In genomic region chr7:27161721-27162547, GRCh38 we compare ENCODE assay signal across 10 cellular contexts. TPM values are rescaled to one million over a fixed set of nuclear protein-coding genes. Genes with fewer than 3 reads are reported as not detected.
DNase-seq lines count a peak whose midpoint lies in the region; ATAC-seq and TF ChIP-seq lines count a peak whose summit lies in the region.
"Had no signal": no experiment of that assay in that cellular context is flagged by ENCODE, and none has a peak within 500 bp of the region (broad histone marks: within the 10 kb centered on the region; RNA-seq: fewer than 3 reads in every experiment).

No MANE protein-coding gene starts in this region.

- peaks cover 10% of the 10 kb centered on the region for H3K4me1 Mint-ChIP-seq in GM23338

- H3K36me3 Mint-ChIP-seq in GM23338 (ENCODE audit: low read depth): no peaks in the 10 kb centered on the region; the same call in 2 of the 3 replicates

- H4K20me1 ChIP-seq in GM23338 (replicated peaks; ENCODE audit: insufficient read depth): peaks cover 50% of the 10 kb centered on the region

- H3K9me3 Mint-ChIP-seq in GM23338: peaks cover 9% of the 10 kb centered on the region; the same call in 2 of the 3 replicates

- H3K27ac ChIP-seq in GM23338 (ENCODE audit: low read depth) (no peak overlapping the region), Peyer's patch (peak overlapping the region; percentile 20 to 93 (median 61)), skin epidermis (peak overlapping the region in 14 of 21 experiments; percentile 11 to 94 (median 68))

- H3K4me3 ChIP-seq in GM23338: no peak overlapping the region
- H3K4me3 ChIP-seq in Peyer's patch: peak overlapping the region in 3 of 4 donors; percentile 3 to 81 (median 70)
- peak overlapping the region in 6 of 7 experiments; percentile 53 to 65 (median 62) for H3K4me3 ChIP-seq in skin epidermis

- ATAC-seq in GM23338: no peak
- ATAC-seq in HG02763 (IDR thresholded peaks at IDR 0.05; ENCODE audit: unreplicated experiment): no peak
- ATAC-seq in HG03432 (IDR thresholded peaks at IDR 0.05; ENCODE audit: unreplicated experiment): no peak

- no peak overlapping the region for H3K4me2 ChIP-seq in GM23338

- no peak overlapping the region for H3K4me3 Mint-ChIP-seq in GM23338

- H3K27me3 ChIP-seq in GM23338 (ENCODE audit: insufficient read depth) (peaks cover 100% of the 10 kb centered on the region), Peyer's patch (peaks cover 0 to 6% of the 10 kb centered on the region in 2 donors)

- H3K9me3 ChIP-seq in Peyer's patch: peaks cover 0 to 20% (median 0%) of the 10 kb centered on the region in 4 donors

- H3K4me1 ChIP-seq in GM23338 (ENCODE audit: insufficient read depth) (no peaks in the 10 kb centered on the region; the same call in 1 of the 2 replicates), Peyer's patch (peaks cover 0 to 45% (median 9%) of the 10 kb centered on the region in 4 donors)

- no peaks in the 10 kb centered on the region for H3K9me2 ChIP-seq in GM23338 (ENCODE audit: insufficient read depth)

- H2AFZ ChIP-seq in GM23338: no peak overlapping the region

- H3K27me3 Mint-ChIP-seq in GM23338 (ENCODE audit: insufficient read depth, low read depth, poor library complexity): peaks cover 99% of the 10 kb centered on the region

- H3K79me2 ChIP-seq in GM23338 (replicated peaks; ENCODE audit: insufficient read depth): no peaks in the 10 kb centered on the region

- TF ChIP-seq POLR2A in Peyer's patch (IDR thresholded peaks at IDR 0.05): peak in 1 of 2 donors; percentile 20

- no peak overlapping the region for H3K27ac Mint-ChIP-seq in GM23338
- H3K27ac Mint-ChIP-seq: activated CD4-positive, alpha-beta T cell treated with anti-CD3 and anti-CD28 coated beads for 36 hours had no signal

- peak; percentile 42 for DNase-seq in GM23338 (ENCODE audit: low spot score)
- DNase-seq in Peyer's patch: peak in 2 of 3 donors; percentile 56 to 78
- DNase-seq in islet precursor cell: peak; percentile 81
- DNase-seq in stimulated activated CD4-positive, alpha-beta T cell treated with anti-CD3 and anti-CD28 coated beads, Interleukin-2, amount 100 ng/mL, for 24 hours: no peak
- DNase-seq: activated CD4-positive, alpha-beta T cell treated with anti-CD3 and anti-CD28 coated beads for 36 hours had no signal

- no peak for TF ChIP-seq CTCF in GM23338 (conservative IDR thresholded peaks at IDR 0.05; ENCODE audit: low read depth in 2 of 2)
- TF ChIP-seq CTCF in Peyer's patch (IDR thresholded peaks at IDR 0.05): peak in 1 of 6 experiments; percentile 12

- H3F3A ChIP-seq in GM23338 (replicated peaks; ENCODE audit: low read depth): peaks cover 24% of the 10 kb centered on the region

- no peaks in the 10 kb centered on the region; the same call in 1 of the 2 replicates for H3K36me3 ChIP-seq in GM23338 (ENCODE audit: insufficient read depth)
- H3K36me3 ChIP-seq in Peyer's patch: no peaks in the 10 kb centered on the region

TF ChIP-seq in GM23338, 12 proteins besides CTCF, POLR2A, EP300 and RAD21:
- peak; percentile 93 for TF ChIP-seq EZH2 (IDR thresholded peaks at IDR 0.05; ENCODE audit: low read depth, unreplicated experiment)
- TF ChIP-seq EZH2phosphoT487 (IDR thresholded peaks at IDR 0.05; ENCODE audit: unreplicated experiment): peak; percentile 73
- TF ChIP-seq JUNB (IDR thresholded peaks at IDR 0.05; ENCODE audit: unreplicated experiment): no peak

RNA-seq across cellular contexts. Expression of gene HOXA9, which starts 3.4 kb away (rescaled TPM):
- total RNA-seq in GM23338 (2014; rRNA removed; shearing (Covaris generic)): not detected in 2 replicates
- polyA plus RNA-seq in GM23338 (2016; fragmentation: Nextera tagmentation; extraction: Ambion mirVana): not detected in 2 replicates
- 10 to 100 TPM; 25.7 to 71.2 (median 46.1) TPM for total RNA-seq in Peyer's patch
- total RNA-seq: activated CD4-positive, alpha-beta T cell treated with anti-CD3 and anti-CD28 coated beads for 36 hours; OCI-LY7 had no signal

RNA-seq across cellular contexts. Expression of gene HOXA7, which starts 5.5 kb away (rescaled TPM):
- not detected in 2 replicates for total RNA-seq in GM23338 (2014; rRNA removed; shearing (Covaris generic))
- polyA plus RNA-seq in GM23338 (2016; fragmentation: Nextera tagmentation; extraction: Ambion mirVana): 0.24 TPM in 1 of 2 replicates, not detected in the other
- total RNA-seq in Peyer's patch: 10 to 100 TPM in 1 of 4 donors, 1 to 10 TPM in 3; 3.3 to 11.8 (median 5.7) TPM
- total RNA-seq: activated CD4-positive, alpha-beta T cell treated with anti-CD3 and anti-CD28 coated beads for 36 hours had no signal

RNA-seq across cellular contexts. Expression of gene HOXA3, which starts 9.6 kb away (rescaled TPM):
- not detected in 2 replicates for total RNA-seq in GM23338 (2014; rRNA removed; shearing (Covaris generic))
- polyA plus RNA-seq in GM23338 (2016; fragmentation: Nextera tagmentation; extraction: Ambion mirVana): not detected in 2 replicates
- 10 to 100 TPM in 3 of 4 donors, 1 to 10 TPM in 1; 6.7 to 21.2 (median 13.9) TPM for total RNA-seq in Peyer's patch
- total RNA-seq: activated CD4-positive, alpha-beta T cell treated with anti-CD3 and anti-CD28 coated beads for 36 hours had no signal

RNA-seq across cellular contexts. Expression of gene HOXA10, which starts 12.2 kb away (rescaled TPM):
- total RNA-seq in GM23338 (2014; rRNA removed; shearing (Covaris generic)): not detected in 2 replicates
- not detected in 2 replicates for polyA plus RNA-seq in GM23338 (2016; fragmentation: Nextera tagmentation; extraction: Ambion mirVana)
- total RNA-seq in Peyer's patch: 10 to 100 TPM; 15.7 to 28.4 (median 19.8) TPM
- total RNA-seq: activated CD4-positive, alpha-beta T cell treated with anti-CD3 and anti-CD28 coated beads for 36 hours; OCI-LY7 had no signal

RNA-seq across cellular contexts. Expression of gene HOXA6, which starts 14.4 kb away (rescaled TPM):
- not detected in 2 replicates for total RNA-seq in GM23338 (2014; rRNA removed; shearing (Covaris generic))
- polyA plus RNA-seq in GM23338 (2016; fragmentation: Nextera tagmentation; extraction: Ambion mirVana): not detected in 2 replicates
- 10 to 100 TPM; 18.7 to 45.0 (median 30.7) TPM for total RNA-seq in Peyer's patch
- total RNA-seq: activated CD4-positive, alpha-beta T cell treated with anti-CD3 and anti-CD28 coated beads for 36 hours; mononuclear cell had no signal

Comparison
In these comparisons a context has a peak if more than half of its experiments do, and no peak if none do; other contexts are left out.
1. DNase-seq: peak in GM23338 (single experiment), Peyer's patch (2 of 3) and islet precursor cell (single experiment); none in stimulated activated CD4-positive, alpha-beta T cell treated with anti-CD3 and anti-CD28 coated beads, Interleukin-2, amount 100 ng/mL, for 24 hours (0 of 2).
2. RNA of gene HOXA9, which starts 3.4 kb away (total RNA-seq): 25.7 to 71.2 TPM in Peyer's patch; not detected in GM23338; every median in the first group is over 10 times any median in the second.